Comparison of ENCODE assay signal across 7 cellular contexts in the genomic region with DNA sequence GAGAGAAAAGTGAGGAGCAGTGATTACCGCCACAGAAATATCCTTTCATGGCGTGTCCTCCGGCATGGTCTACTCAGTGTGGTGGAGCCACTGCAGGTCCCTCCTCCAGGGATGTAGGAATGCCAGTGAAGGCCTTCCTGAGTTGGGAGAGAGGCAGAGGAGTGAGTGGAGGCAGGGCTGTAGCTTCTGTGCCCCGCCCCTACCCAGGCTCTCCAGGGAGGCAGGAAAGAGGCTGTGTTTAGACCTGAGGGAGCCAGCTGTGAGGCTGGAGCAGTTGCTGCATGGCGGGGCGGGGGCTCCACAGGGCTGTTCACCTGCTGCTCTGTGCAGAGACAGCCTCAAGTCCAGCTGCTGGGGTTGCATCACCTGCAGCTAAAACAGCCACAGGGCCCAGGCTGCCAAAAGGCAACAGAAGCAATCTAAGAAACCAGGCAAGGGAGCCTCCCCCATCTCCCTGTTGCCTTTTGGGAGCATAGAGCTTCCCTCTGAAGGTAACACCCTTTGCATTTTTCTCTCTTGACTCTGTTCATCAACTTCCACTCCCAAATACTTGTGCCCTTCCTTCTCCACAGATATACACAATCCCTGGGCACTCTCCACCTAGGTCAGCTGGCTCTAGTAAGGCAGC. TPM values are rescaled to one million over a fixed set of nuclear protein-coding genes. Genes with fewer than 3 reads are reported as not detected.
A peak's percentile ranks its signal among the peaks of the same experiment; 100 is the strongest.
DNase-seq lines count a peak whose midpoint lies in the region; ATAC-seq and TF ChIP-seq lines count a peak whose summit lies in the region.
"Had no signal": no experiment of that assay in that cellular context is flagged by ENCODE, and none has a peak within 500 bp of the region (broad histone marks: within the 10 kb centered on the region; RNA-seq: fewer than 3 reads in every experiment).

No MANE protein-coding gene starts in this region.

- H3K9me3 ChIP-seq in iPS-20b (ENCODE audit: insufficient read depth, low read depth, low read length) (no peaks in the 10 kb centered on the region), spleen (no peaks in the 10 kb centered on the region)

- no peaks in the 10 kb centered on the region for H3K27me3 ChIP-seq in iPS-20b (ENCODE audit: insufficient read depth, low read length)
- H3K27me3 ChIP-seq in spleen (replicated peaks in 1 of 7) = no peaks in the 10 kb centered on the region

- ATAC-seq in GM21423 (IDR thresholded peaks at IDR 0.05; ENCODE audit: unreplicated experiment) = no peak

- no peak for TF ChIP-seq CTCF in spleen (IDR thresholded peaks at IDR 0.05 in 8 of 11, conservative IDR thresholded peaks at IDR 0.05 in 3 of 11)

- H3K27ac ChIP-seq in iPS-20b (ENCODE audit: low read length) (peak overlapping the region; percentile 84), spleen (no peak overlapping the region)

- intact Hi-C loops in spleen (cut with DNase I; ENCODE audit: low total_unique reads) = no loop called here

- WGBS in spleen, 5 donors = 82 to 90% (median 85%) methylated on average over 6 of the region's 6 CpGs

- in situ Hi-C loops in G401 (cut with HindIII; ENCODE audit: low sequenced_read_pairs) = no loop called here

- peaks cover 37% of the 10 kb centered on the region for H3K4me1 ChIP-seq in iPS-20b (ENCODE audit: insufficient read depth, low read length)
- peaks cover 22 to 37% (median 36%) of the 10 kb centered on the region in 6 donors for H3K4me1 ChIP-seq in spleen

- TF ChIP-seq POLR2A in spleen (IDR thresholded peaks at IDR 0.05) = no peak

- H3K36me3 ChIP-seq in iPS-20b (ENCODE audit: insufficient read depth, low read depth, low read length) (no peaks in the 10 kb centered on the region), spleen (no peaks in the 10 kb centered on the region)

- H3K4me3 ChIP-seq in iPS-20b (ENCODE audit: low read length) = peak overlapping the region; percentile 46
- H3K4me3 ChIP-seq in spleen = no peak overlapping the region

- DNase-seq in DMS 273 (lab: John Stamatoyannopoulos, UW; ENCODE audit: unreplicated experiment) (peak; percentile 100), NCI-H2107 (lab: John Stamatoyannopoulos, UW) (peak; percentile 80), G401 (ENCODE audit: low spot score) (no peak), spleen (no peak)

- H3K9ac ChIP-seq in iPS-20b (ENCODE audit: low read depth, low read length) = peak overlapping the region; percentile 71

RNA-seq across cellular contexts. Expression of gene ANXA9, which starts 0.8 kb away (rescaled TPM):
- 2.7 and 3.6 TPM in 2 replicates for total RNA-seq in G401 (2014; rRNA removed; shearing (Covaris generic))
- under 1 TPM in 5 of 7 donors, not detected in 2; 0.13 to 0.92 (median 0.51) TPM for total RNA-seq in spleen
- under 1 TPM; 0.12 to 0.32 (median 0.22) TPM for polyA plus RNA-seq in spleen

RNA-seq across cellular contexts. Expression of gene CERS2, which starts 6.7 kb away (rescaled TPM):
- 38.3 and 68.8 TPM in 2 replicates for total RNA-seq in G401 (2014; rRNA removed; shearing (Covaris generic))
- total RNA-seq in spleen = 100 to 1,000 TPM in 3 of 7 donors, 10 to 100 TPM in 4; 71.8 to 128 (median 98.1) TPM
- polyA plus RNA-seq in spleen = 10 to 100 TPM; 63.4 to 69.9 (median 65.1) TPM

RNA-seq across cellular contexts. Expression of gene MINDY1, which starts 25.4 kb away (rescaled TPM):
- 8.1 and 12.7 TPM in 2 replicates for total RNA-seq in G401 (2014; rRNA removed; shearing (Covaris generic))
- total RNA-seq in spleen = 10 to 100 TPM; 23.8 to 51.1 (median 31.4) TPM
- 10 to 100 TPM in 1 of 3 donors, 1 to 10 TPM in 2; 3.3 to 10.4 (median 3.9) TPM for polyA plus RNA-seq in spleen

RNA-seq across cellular contexts. Expression of gene PRUNE1, which starts 27.0 kb away (rescaled TPM):
- total RNA-seq in G401 (2014; rRNA removed; shearing (Covaris generic)) = 9.4 and 12.0 TPM in 2 replicates
- 10 to 100 TPM; 15.7 to 22.6 (median 17.7) TPM for total RNA-seq in spleen
- polyA plus RNA-seq in spleen = 10 to 100 TPM in 1 of 3 donors, 1 to 10 TPM in 2; 9.2 to 12.8 (median 9.9) TPM

RNA-seq across cellular contexts. Expression of gene BNIPL, which starts 55.1 kb away (rescaled TPM):
- not detected in 2 replicates for total RNA-seq in G401 (2014; rRNA removed; shearing (Covaris generic))
- 1 to 10 TPM in 3 of 7 donors, under 1 TPM in 4; 0.33 to 1.4 (median 0.77) TPM for total RNA-seq in spleen
- under 1 TPM; 0.50 to 0.85 (median 0.61) TPM for polyA plus RNA-seq in spleen
- total RNA-seq: mesenteric fat pad had no signal

Comparison
In these comparisons a context has a peak if more than half of its experiments do, and no peak if none do; other contexts are left out.
1. DNase-seq: peak in DMS 273 (single experiment) and NCI-H2107 (single experiment); none in G401 (single experiment) and spleen (single experiment).